Comparison of ENCODE assay signal across 8 cellular contexts in the genomic region with DNA sequence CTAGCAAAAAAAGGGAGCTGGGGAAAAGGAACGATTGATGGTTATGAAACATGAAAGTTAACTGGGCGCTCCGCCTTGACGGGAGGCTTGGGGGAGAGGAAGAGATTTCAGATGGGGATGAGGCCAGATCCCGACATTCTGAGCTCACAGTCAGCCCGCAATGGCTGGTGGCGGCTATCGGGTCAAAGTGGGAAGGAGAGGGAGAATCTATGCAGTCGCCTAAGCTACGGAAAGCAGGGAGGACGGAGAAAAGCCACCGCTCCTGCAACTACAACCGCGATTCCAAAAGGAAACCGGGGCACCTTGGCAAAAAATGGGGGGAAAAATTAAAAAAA. TPM values are rescaled to one million over a fixed set of nuclear protein-coding genes. Genes with fewer than 3 reads are reported as not detected.
DNase-seq lines count a peak whose midpoint lies in the region; ATAC-seq and TF ChIP-seq lines count a peak whose summit lies in the region.

No MANE protein-coding gene starts in this region.

- peaks cover 23% of the 10 kb centered on the region for H3K36me3 ChIP-seq in mesodermal cell (ENCODE audit: control insufficient read depth, insufficient read depth, low read length)

- peaks cover 46% of the 10 kb centered on the region for H3K4me1 Mint-ChIP-seq in CD14-positive monocyte
- H3K4me1 Mint-ChIP-seq in IgD-negative memory B cell: peaks cover 24 to 42% (median 31%) of the 10 kb centered on the region in 3 donors
- H3K4me1 Mint-ChIP-seq in central memory CD8-positive, alpha-beta T cell: peaks cover 51% of the 10 kb centered on the region

- DNase-seq in CD14-positive monocyte (ENCODE audit: low spot score): no peak
- no peak for DNase-seq in central memory CD8-positive, alpha-beta T cell (ENCODE audit: low spot score in 2 of 2)
- no peak for DNase-seq in hippocampal formation (lab: John Stamatoyannopoulos, UW)
- DNase-seq in pons (ENCODE audit: low spot score): no peak
- no peak for DNase-seq in NCI-H1105 (lab: John Stamatoyannopoulos, UW)

- peaks cover 4% of the 10 kb centered on the region for H3K4me1 ChIP-seq in mesodermal cell (ENCODE audit: control insufficient read depth, insufficient read depth, low read length, poor library complexity, severe bottlenecking)

- peak overlapping the region; percentile 84 for H3K4me3 ChIP-seq in mesodermal cell (ENCODE audit: extremely low read depth, insufficient read depth, low read length, poor library complexity, severe bottlenecking)

- H3K27ac Mint-ChIP-seq in CD14-positive monocyte (peak overlapping the region; percentile 91 to 98 (median 96)), IgD-negative memory B cell (peak overlapping the region; percentile 90 to 99 (median 97))
- peak overlapping the region; percentile 94 for H3K27ac Mint-ChIP-seq in central memory CD8-positive, alpha-beta T cell (ENCODE audit: low read depth)

- ATAC-seq in central memory CD8-positive, alpha-beta T cell (replicated peaks; ENCODE audit: extremely low read depth, poor library complexity, severe bottlenecking): no peak
- no peak for ATAC-seq in HG03378 (IDR thresholded peaks at IDR 0.05; ENCODE audit: unreplicated experiment)

- peak overlapping the region; percentile 92 to 98 for H3K4me3 Mint-ChIP-seq in CD14-positive monocyte
- H3K4me3 Mint-ChIP-seq in IgD-negative memory B cell: peak overlapping the region; percentile 91 to 100 (median 98)
- H3K4me3 Mint-ChIP-seq in central memory CD8-positive, alpha-beta T cell: peak overlapping the region; percentile 95

- H3K9me3 ChIP-seq in mesodermal cell (ENCODE audit: control insufficient read depth, low read length): no peaks in the 10 kb centered on the region

- intact Hi-C loops in CD14-positive monocyte (cut with micrococcal nuclease): loop anchor here (5.0 to 10.0 kb wide), 2 partner anchors 255 to 258 kb away; a partner anchor contains a TSS

- peaks cover 0 to 2% (median 1%) of the 10 kb centered on the region in 3 donors for H3K27me3 Mint-ChIP-seq in CD14-positive monocyte (ENCODE audit: low read depth in 3 of 3)
- no peaks in the 10 kb centered on the region for H3K27me3 Mint-ChIP-seq in IgD-negative memory B cell
- no peaks in the 10 kb centered on the region for H3K27me3 Mint-ChIP-seq in central memory CD8-positive, alpha-beta T cell

- peak overlapping the region; percentile 84 for H3K27ac ChIP-seq in mesodermal cell (ENCODE audit: low read depth, low read length, severe bottlenecking)

- H3K9me3 Mint-ChIP-seq in CD14-positive monocyte (no peaks in the 10 kb centered on the region), IgD-negative memory B cell (no peaks in the 10 kb centered on the region)
- no peaks in the 10 kb centered on the region for H3K9me3 Mint-ChIP-seq in central memory CD8-positive, alpha-beta T cell

- H3K36me3 Mint-ChIP-seq in CD14-positive monocyte (peaks cover under 1 to 7% of the 10 kb centered on the region in 2 donors), IgD-negative memory B cell (no peaks in the 10 kb centered on the region)
- H3K36me3 Mint-ChIP-seq in central memory CD8-positive, alpha-beta T cell (ENCODE audit: insufficient read depth): peaks cover 26% of the 10 kb centered on the region

- WGBS in mesodermal cell (ENCODE audit: insufficient coverage in 2 of 2), 2 experiments: 0% methylated on average over 14 to 15 of the region's 15 CpGs

- no peak for TF ChIP-seq CTCF in CD14-positive monocyte (IDR thresholded peaks at IDR 0.05)

RNA-seq across cellular contexts. Expression of a gene that starts 0.5 kb away (rescaled TPM):
- polyA plus RNA-seq in CD14-positive monocyte (10 to 100 TPM in 1 of 2 donors, 1 to 10 TPM in 1; 6.3 to 14.1 TPM), IgD-negative memory B cell (20.0 TPM)
- 38.3 TPM for polyA plus RNA-seq in mesodermal cell (2013, experiment 1 of 2)
- 44.8 TPM for polyA plus RNA-seq in mesodermal cell (2013, experiment 2 of 2)

RNA-seq across cellular contexts. Expression of a gene that starts 0.8 kb away (rescaled TPM):
- polyA plus RNA-seq in CD14-positive monocyte (1 to 10 TPM; 1.7 to 2.1 TPM), IgD-negative memory B cell (54.9 TPM)
- polyA plus RNA-seq in mesodermal cell (2013, experiment 1 of 2): 14.2 TPM
- polyA plus RNA-seq in mesodermal cell (2013, experiment 2 of 2): 13.9 TPM

RNA-seq across cellular contexts. Expression of a gene that starts 39.2 kb away (rescaled TPM):
- polyA plus RNA-seq in CD14-positive monocyte (10 to 100 TPM; 44.5 to 58.4 TPM), IgD-negative memory B cell (1.9 TPM)
- polyA plus RNA-seq in mesodermal cell (2013, experiment 1 of 2): 227 TPM
- 235 TPM for polyA plus RNA-seq in mesodermal cell (2013, experiment 2 of 2)

Comparison
In these comparisons a context has a peak if more than half of its experiments do, and no peak if none do; other contexts are left out.
1. RNA of a gene that starts 0.8 kb away (polyA plus RNA-seq): 54.9 TPM in IgD-negative memory B cell (single experiment); 1.7 to 2.1 TPM in CD14-positive monocyte; every median in the first group is over 10 times any median in the second.
2. RNA of a gene that starts 39.2 kb away (polyA plus RNA-seq): 44.5 to 58.4 TPM in CD14-positive monocyte; 1.9 TPM in IgD-negative memory B cell (single experiment); every median in the first group is over 10 times any median in the second.
3. Peak in every context shown above with its lines, with median percentiles within 50 percentile points of each other: H3K27ac Mint-ChIP-seq and H3K4me3 Mint-ChIP-seq.